In genomic region chr14:93045211-93045674, GRCh38 we compare ENCODE assay signal across 9 cellular contexts.
DNase-seq lines count a peak whose midpoint lies in the region; ATAC-seq and TF ChIP-seq lines count a peak whose summit lies in the region.
"Had no signal": no experiment of that assay in that cellular context is flagged by ENCODE, and none has a peak within 500 bp of the region (broad histone marks: within the 10 kb centered on the region; RNA-seq: fewer than 3 reads in every experiment).

No MANE protein-coding gene starts in this region.

- H3K4me3 Mint-ChIP-seq in stimulated activated naive B cell treated with anti-CD40 and anti-IgM and Interleukin-4, amounts not matched to agents 10 μg/mL and 1 μg/mL and 100 μg/mL, for 72 hours = peak overlapping the region in 1 of 2 donors; percentile 14

- H3K9me3 Mint-ChIP-seq in stimulated activated naive B cell treated with anti-CD40 and anti-IgM and Interleukin-4, amounts not matched to agents 10 μg/mL and 1 μg/mL and 100 μg/mL, for 72 hours = no peaks in the 10 kb centered on the region

- intact Hi-C loops in right cardiac atrium (cut with DNase I) = no loop called here

- no peaks in the 10 kb centered on the region for H3K9me3 ChIP-seq in Peyer's patch
- H3K9me3 ChIP-seq in right cardiac atrium (ENCODE audit: control insufficient read depth, low read length) = no peaks in the 10 kb centered on the region

- TF ChIP-seq CTCF in Peyer's patch (IDR thresholded peaks at IDR 0.05) = peak in 1 of 6 experiments; percentile 1

- DNase-seq in NCI-H1417 (lab: John Stamatoyannopoulos, UW) = peak; percentile 43 to 83 (median 66)
- no peak for DNase-seq in NCI-H1417 treated with DMSO at 0.1 percent for 48 hours (lab: John Stamatoyannopoulos, UW)
- DNase-seq in Peyer's patch = no peak
- DNase-seq in right cardiac atrium = peak in 2 of 3 donors; percentile 41 to 42
- no peak for DNase-seq in stimulated activated naive B cell treated with anti-CD40 and anti-IgM and Interleukin-4, amounts not matched to agents 10 μg/mL and 1 μg/mL and 100 μg/mL, for 72 hours
- no peak for DNase-seq in NCI-H2196 (lab: John Stamatoyannopoulos, UW; ENCODE audit: unreplicated experiment)

- no peaks in the 10 kb centered on the region for H3K27me3 Mint-ChIP-seq in stimulated activated naive B cell treated with anti-CD40 and anti-IgM and Interleukin-4, amounts not matched to agents 10 μg/mL and 1 μg/mL and 100 μg/mL, for 72 hours

- peak overlapping the region; percentile 75 to 96 (median 84) for H3K27ac ChIP-seq in Peyer's patch
- H3K27ac ChIP-seq in right cardiac atrium (ENCODE audit: low read length) = peak overlapping the region; percentile 80
- H3K27ac ChIP-seq: parathyroid adenoma had no signal

- H3K4me1 ChIP-seq in Peyer's patch = peaks cover 26 to 95% (median 41%) of the 10 kb centered on the region in 4 donors
- peaks cover 36% of the 10 kb centered on the region for H3K4me1 ChIP-seq in right cardiac atrium (ENCODE audit: control insufficient read depth, insufficient read depth, low read length)

- ATAC-seq in right cardiac atrium (no peak), HG03442 (IDR thresholded peaks at IDR 0.05; ENCODE audit: unreplicated experiment) (no peak), HG03354 (IDR thresholded peaks at IDR 0.05; ENCODE audit: poor library complexity, severe bottlenecking, unreplicated experiment) (no peak)
- peak; percentile 8 to 10 for ATAC-seq in stimulated activated naive B cell treated with anti-CD40 and anti-IgM and Interleukin-4, amounts not matched to agents 10 μg/mL and 1 μg/mL and 100 μg/mL, for 72 hours (replicated peaks)

- WGBS in right cardiac atrium = 68% methylated on average over 9 of the region's 9 CpGs

- TF ChIP-seq POLR2A in Peyer's patch (IDR thresholded peaks at IDR 0.05) = peak in 1 of 2 donors; percentile 17

- peaks cover 12 to 30% of the 10 kb centered on the region in 2 donors for H3K36me3 Mint-ChIP-seq in stimulated activated naive B cell treated with anti-CD40 and anti-IgM and Interleukin-4, amounts not matched to agents 10 μg/mL and 1 μg/mL and 100 μg/mL, for 72 hours

- H3K27ac Mint-ChIP-seq in stimulated activated naive B cell treated with anti-CD40 and anti-IgM and Interleukin-4, amounts not matched to agents 10 μg/mL and 1 μg/mL and 100 μg/mL, for 72 hours = peak overlapping the region; percentile 62

- H3K4me3 ChIP-seq in Peyer's patch = peak overlapping the region in 1 of 4 donors; percentile 9
- no peak overlapping the region for H3K4me3 ChIP-seq in right cardiac atrium (ENCODE audit: low read length)

- peaks cover 0 to 4% (median 0%) of the 10 kb centered on the region in 3 donors for H3K36me3 ChIP-seq in Peyer's patch

- peaks cover 57 to 72% of the 10 kb centered on the region in 2 donors for H3K4me1 Mint-ChIP-seq in stimulated activated naive B cell treated with anti-CD40 and anti-IgM and Interleukin-4, amounts not matched to agents 10 μg/mL and 1 μg/mL and 100 μg/mL, for 72 hours

- H3K27me3 ChIP-seq in Peyer's patch = no peaks in the 10 kb centered on the region
- no peaks in the 10 kb centered on the region for H3K27me3 ChIP-seq in right cardiac atrium (ENCODE audit: control insufficient read depth, insufficient read depth)

Comparison
In these comparisons a context has a peak if more than half of its experiments do, and no peak if none do; other contexts are left out.
1. DNase-seq: peak in NCI-H1417 (3 of 3) and right cardiac atrium (2 of 3); none in NCI-H1417 treated with DMSO at 0.1 percent for 48 hours (single experiment), Peyer's patch (0 of 3), stimulated activated naive B cell treated with anti-CD40 and anti-IgM and Interleukin-4, amounts not matched to agents 10 μg/mL and 1 μg/mL and 100 μg/mL, for 72 hours (single experiment) and NCI-H2196 (single experiment).
2. ATAC-seq: peak in stimulated activated naive B cell treated with anti-CD40 and anti-IgM and Interleukin-4, amounts not matched to agents 10 μg/mL and 1 μg/mL and 100 μg/mL, for 72 hours (2 of 2); none in right cardiac atrium (0 of 2), HG03442 (single experiment) and HG03354 (single experiment).